8 cellular contexts compared by ENCODE assay signal in genomic region chr16:46689492-46690280, GRCh38. TPM values are rescaled to one million over a fixed set of nuclear protein-coding genes. Genes with fewer than 3 reads are reported as not detected.
A peak's percentile ranks its signal among the peaks of the same experiment; 100 is the strongest.
DNase-seq lines count a peak whose midpoint lies in the region; ATAC-seq lines count a peak whose summit lies in the region.

ORC6 (plus strand) TSS chr16:46689659; CDS start chr16:46689706, 47 bp downstream.

- H3K4me3 ChIP-seq in BLaER1 treated with 17β-estradiol and CSF1 and Interleukin-3, amounts not matched to agents 10 nM and 100 nM: peak within 1 kb of the TSS; percentile 75 to 99 (median 90)

- peak within 1 kb of the TSS; percentile 88 to 99 (median 94) for H3K4me2 ChIP-seq in BLaER1 treated with 17β-estradiol and CSF1 and Interleukin-3, amounts not matched to agents 10 nM and 100 nM

- H3K4me1 ChIP-seq in BLaER1 treated with 17β-estradiol and CSF1 and Interleukin-3, amounts not matched to agents 10 nM and 100 nM: peaks cover 30 to 57% (median 39%) of the 10 kb centered on the region in 10 experiments

- H4K20me1 ChIP-seq in BLaER1 treated with 17β-estradiol and CSF1 and Interleukin-3, amounts not matched to agents 10 nM and 100 nM: peaks cover 34 to 63% (median 54%) of the 10 kb centered on the region in 11 experiments

- peaks cover 0 to 32% (median 26%) of the 10 kb centered on the region in 11 experiments; a peak in 18 of 22 replicates for H3K36me3 ChIP-seq in BLaER1 treated with 17β-estradiol and CSF1 and Interleukin-3, amounts not matched to agents 10 nM and 100 nM

- peak; percentile 74 for DNase-seq in GM19238 (ENCODE audit: insufficient read length, low spot score)
- peak; percentile 89 for DNase-seq in NCI-H524 treated with DMSO at 0.1 percent for 48 hours (lab: John Stamatoyannopoulos, UW)
- peak; percentile 99 for DNase-seq in activated CD4-positive, alpha-beta T cell treated with anti-CD3 and anti-CD28 coated beads for 48 hours
- DNase-seq in cortex of kidney (lab: John Stamatoyannopoulos, UW): peak; percentile 51
- DNase-seq in left lobe of liver (ENCODE audit: low spot score): peak; percentile 97
- peak; percentile 98 to 99 for DNase-seq in stimulated activated CD4-positive, alpha-beta T cell treated with anti-CD3 and anti-CD28 coated beads, Interleukin-2, amount 100 ng/mL, for 24 hours

- peak within 1 kb of the TSS; percentile 86 to 96 (median 91) for H3K9ac ChIP-seq in BLaER1 treated with 17β-estradiol and CSF1 and Interleukin-3, amounts not matched to agents 10 nM and 100 nM

- peak within 1 kb of the TSS; percentile 82 to 96 (median 91) for H3K27ac ChIP-seq in BLaER1 treated with 17β-estradiol and CSF1 and Interleukin-3, amounts not matched to agents 10 nM and 100 nM

- no peaks in the 10 kb centered on the region for H3K9me3 ChIP-seq in BLaER1 treated with 17β-estradiol and CSF1 and Interleukin-3, amounts not matched to agents 10 nM and 100 nM (replicated peaks in 1 of 11)

- no peaks in the 10 kb centered on the region for H3K27me3 ChIP-seq in BLaER1 treated with 17β-estradiol and CSF1 and Interleukin-3, amounts not matched to agents 10 nM and 100 nM

- peak; percentile 77 for ATAC-seq in HG03439 (IDR thresholded peaks at IDR 0.05; ENCODE audit: unreplicated experiment)
- peak; percentile 87 for ATAC-seq in left lobe of liver

RNA-seq across cellular contexts. Expression of gene ORC6, which starts in this region (rescaled TPM):
- total RNA-seq in left lobe of liver: 0.65 TPM

Comparison
In these comparisons a context has a peak if more than half of its experiments do, and no peak if none do; other contexts are left out.
1. Peak in every context shown above with its lines: DNase-seq, ATAC-seq, H3K4me3 ChIP-seq and H3K27ac ChIP-seq.
2. Peak in DNase-seq and ATAC-seq in left lobe of liver; RNA of the gene not detected or under 1 TPM.